In genomic region chr1:231338270-231339128, GRCh38 we compare ENCODE assay signal across 8 cellular contexts. TPM values are rescaled to one million over a fixed set of nuclear protein-coding genes. Genes with fewer than 3 reads are reported as not detected.
DNase-seq lines count a peak whose midpoint lies in the region; ATAC-seq and TF ChIP-seq lines count a peak whose summit lies in the region.

A gene with protein sequence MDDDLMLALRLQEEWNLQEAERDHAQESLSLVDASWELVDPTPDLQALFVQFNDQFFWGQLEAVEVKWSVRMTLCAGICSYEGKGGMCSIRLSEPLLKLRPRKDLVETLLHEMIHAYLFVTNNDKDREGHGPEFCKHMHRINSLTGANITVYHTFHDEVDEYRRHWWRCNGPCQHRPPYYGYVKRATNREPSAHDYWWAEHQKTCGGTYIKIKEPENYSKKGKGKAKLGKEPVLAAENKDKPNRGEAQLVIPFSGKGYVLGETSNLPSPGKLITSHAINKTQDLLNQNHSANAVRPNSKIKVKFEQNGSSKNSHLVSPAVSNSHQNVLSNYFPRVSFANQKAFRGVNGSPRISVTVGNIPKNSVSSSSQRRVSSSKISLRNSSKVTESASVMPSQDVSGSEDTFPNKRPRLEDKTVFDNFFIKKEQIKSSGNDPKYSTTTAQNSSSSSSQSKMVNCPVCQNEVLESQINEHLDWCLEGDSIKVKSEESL (plus strand): TSS chr1:231338293. CDS start chr1:231338384, 91 bp downstream.

- intact Hi-C loops in Right ventricle myocardium inferior (cut with DNase I), result no loop called here
- intact Hi-C loops in cardiac septum (cut with DNase I), result loop anchor here (5.0 kb wide), 1 partner anchor 96 kb away; the partner anchor contains the start of gene GNPAT

- DNase-seq in Right ventricle myocardium inferior (ENCODE audit: missing footprints), result no peak
- no peak for DNase-seq in cardiac septum (ENCODE audit: low spot score)
- no peak for DNase-seq in NCI-H2107 (lab: John Stamatoyannopoulos, UW)
- DNase-seq in HCEC 1CT, result no peak

- peak within 1 kb of the TSS; percentile 97 for H3K9ac ChIP-seq in muscle layer of colon (ENCODE audit: low read length)

- peak; percentile 83 for ATAC-seq in Right ventricle myocardium inferior
- ATAC-seq in HG03025 (IDR thresholded peaks at IDR 0.05; ENCODE audit: low FRiP score, unreplicated experiment), result peak; percentile 56

- H3K36me3 ChIP-seq in muscle layer of colon (ENCODE audit: insufficient read depth, low read length), result peaks cover 11% of the 10 kb centered on the region

- peak within 1 kb of the TSS; percentile 91 to 98 for H3K4me3 ChIP-seq in muscle layer of colon (ENCODE audit: low read depth in 1 of 2, low read length in 2 of 2)

- H3K9me3 ChIP-seq in muscle layer of colon (ENCODE audit: low read length), result no peaks in the 10 kb centered on the region

- peak; percentile 31; the same call in 1 of the 2 replicates for TF ChIP-seq POLR2A in Raji (IDR thresholded peaks at IDR 0.05; ENCODE audit: insufficient read depth, low read depth, low read length)

- H3K27ac ChIP-seq in muscle layer of colon (ENCODE audit: low read depth, low read length), result peak within 1 kb of the TSS; percentile 96

- H3K27me3 ChIP-seq in muscle layer of colon (ENCODE audit: control insufficient read depth in 1 of 2, insufficient read depth in 2 of 2, low read length in 2 of 2), result no peaks in the 10 kb centered on the region

- H3K4me1 ChIP-seq in muscle layer of colon (ENCODE audit: insufficient read depth, low read length), result peaks cover 33% of the 10 kb centered on the region

- in situ Hi-C loops in endometrial microvascular endothelial cells (cut with HindIII; ENCODE audit: inconsistent ontology term, low pct_unique_long_range_greater_than_20kb, low sequenced_read_pairs), result no loop called here

RNA-seq across cellular contexts. Expression of the gene that starts here (rescaled TPM):
- total RNA-seq in Right ventricle myocardium inferior (6.5 TPM), cardiac septum (6.8 TPM), endometrial microvascular endothelial cells (ENCODE audit: inconsistent ontology term) (16.8 TPM)
